ENCODE assay signal across 21 cellular contexts in genomic region chr1:69421286-69421685, GRCh38.
DNase-seq lines count a peak whose midpoint lies in the region; TF ChIP-seq lines count a peak whose summit lies in the region.
"Had no signal": no experiment of that assay in that cellular context is flagged by ENCODE, and none has a peak within 500 bp of the region (broad histone marks: within the 10 kb centered on the region; RNA-seq: fewer than 3 reads in every experiment).

No MANE protein-coding gene starts in this region.

- H2BK12ac ChIP-seq in mesenchymal stem cell (ENCODE audit: low read length in 2 of 2): no peak overlapping the region

- no peak overlapping the region for H2AK5ac ChIP-seq in mesenchymal stem cell (ENCODE audit: low read length, severe bottlenecking)

- H3K4me3 ChIP-seq in astrocyte of the spinal cord (ENCODE audit: low read depth, low read length) (no peak overlapping the region), mesenchymal stem cell (ENCODE audit: insufficient read depth in 1 of 2, low read depth in 1 of 2, low read length in 2 of 2) (no peak overlapping the region)
- H3K4me3 ChIP-seq: HAP-1 had no signal

- H4K91ac ChIP-seq in mesenchymal stem cell (ENCODE audit: low read length): no peak overlapping the region

- H3K4ac ChIP-seq in mesenchymal stem cell (ENCODE audit: low read depth in 1 of 2, low read length in 2 of 2): no peak overlapping the region

- no peaks in the 10 kb centered on the region for H3K9me3 ChIP-seq in mesenchymal stem cell (ENCODE audit: control insufficient read depth, low read length)
- H3K9me3 ChIP-seq: HAP-1 had no signal

- no peak overlapping the region for H4K8ac ChIP-seq in mesenchymal stem cell (ENCODE audit: low read length)

- H3K4me1 ChIP-seq in mesenchymal stem cell (ENCODE audit: control insufficient read depth, insufficient read depth, low read depth, low read length): no peaks in the 10 kb centered on the region
- H3K4me1 ChIP-seq: HAP-1 had no signal

- 87% methylated on average over 2 of the region's 2 CpGs for WGBS in mesenchymal stem cell

- no peak overlapping the region for H3K27ac ChIP-seq in mesenchymal stem cell (ENCODE audit: low read length, poor library complexity, severe bottlenecking)
- H3K27ac ChIP-seq: HL-60, KMS-11 had no signal

- no peaks in the 10 kb centered on the region for H3K27me3 ChIP-seq in mesenchymal stem cell (ENCODE audit: control insufficient read depth in 1 of 2, insufficient read depth in 1 of 2, low read length in 2 of 2)

- in situ Hi-C loops in astrocyte of the spinal cord (cut with HindIII; ENCODE audit: low sequenced_read_pairs): no loop called here

- no peak overlapping the region for H3K14ac ChIP-seq in mesenchymal stem cell (ENCODE audit: low read length in 2 of 2)

- H3K79me1 ChIP-seq in mesenchymal stem cell (replicated peaks; ENCODE audit: low read length, poor library complexity, severe bottlenecking): no peaks in the 10 kb centered on the region

- no peaks in the 10 kb centered on the region for H3K36me3 ChIP-seq in mesenchymal stem cell (ENCODE audit: control insufficient read depth in 1 of 2, insufficient read depth in 2 of 2, low read depth in 1 of 2, low read length in 2 of 2)
- H3K36me3 ChIP-seq: HAP-1 had no signal

- DNase-seq in GM04504 (ENCODE audit: low read depth) (peak; percentile 3), NCI-H226 (peak; percentile 78), astrocyte of the spinal cord (ENCODE audit: low read depth, low spot score) (peak; percentile 28), mesenchymal stem cell (peak; percentile 9), dedifferentiated amniotic fluid mesenchymal stem cell (ENCODE audit: extremely low spot score) (no peak), HPDE6-E6E7 (ENCODE audit: extremely low spot score) (no peak), CD1c-positive myeloid dendritic cell (ENCODE audit: extremely low spot score) (no peak)
- DNase-seq: COR-L47, DND-41, IMR-90, NCI-H1105 treated with DMSO at 0.1 percent for 48 hours, NCI-H1694, NCI-H2081, NCI-H2171 treated with DMSO at 0.1 percent for 48 hours, NCI-H446, NCI-H526, OCI-M1, SW 1271 had no signal

- H3K23ac ChIP-seq in mesenchymal stem cell (ENCODE audit: low read length in 2 of 2): no peak overlapping the region

- no peak overlapping the region for H3K4me2 ChIP-seq in mesenchymal stem cell (ENCODE audit: low read length, poor library complexity, severe bottlenecking)
- H3K4me2 ChIP-seq: KMS-11 had no signal

- H3K18ac ChIP-seq in mesenchymal stem cell (ENCODE audit: low read depth in 1 of 2, low read length in 2 of 2): no peak overlapping the region

- no peak overlapping the region for H2BK120ac ChIP-seq in mesenchymal stem cell (ENCODE audit: low read depth, low read length)

- TF ChIP-seq CTCF in astrocyte of the spinal cord (IDR thresholded peaks at IDR 0.05; ENCODE audit: low read depth, low read length): no peak

- no peak overlapping the region for H2BK15ac ChIP-seq in mesenchymal stem cell (ENCODE audit: low read depth, poor library complexity, severe bottlenecking)

- no peak overlapping the region for H2BK5ac ChIP-seq in mesenchymal stem cell (ENCODE audit: low read depth, low read length, poor library complexity, severe bottlenecking)

- H2AFZ ChIP-seq in mesenchymal stem cell (ENCODE audit: low read depth, low read length): no peak overlapping the region

- H3K9ac ChIP-seq in mesenchymal stem cell (ENCODE audit: low read length): no peak overlapping the region
- H3K9ac ChIP-seq: KMS-11 had no signal

Comparison
In these comparisons a context has a peak if more than half of its experiments do, and no peak if none do; other contexts are left out.
1. DNase-seq: peak in GM04504 (single experiment), NCI-H226 (single experiment), astrocyte of the spinal cord (single experiment) and mesenchymal stem cell (single experiment); none in dedifferentiated amniotic fluid mesenchymal stem cell (single experiment), HPDE6-E6E7 (single experiment) and CD1c-positive myeloid dendritic cell (single experiment).